17 cellular contexts compared by ENCODE assay signal in genomic region chr12:678747-679712, GRCh38. TPM values are rescaled to one million over a fixed set of nuclear protein-coding genes. Genes with fewer than 3 reads are reported as not detected.
A peak's percentile ranks its signal among the peaks of the same experiment; 100 is the strongest.
DNase-seq lines count a peak whose midpoint lies in the region; ATAC-seq and TF ChIP-seq lines count a peak whose summit lies in the region.
"Had no signal": no experiment of that assay in that cellular context is flagged by ENCODE, and none has a peak within 500 bp of the region (broad histone marks: within the 10 kb centered on the region; RNA-seq: fewer than 3 reads in every experiment).

No MANE protein-coding gene starts in this region.

- no peak overlapping the region for H3K14ac ChIP-seq in neuronal stem cell (ENCODE audit: low read length)

- H3K27me3 ChIP-seq in neuronal stem cell (ENCODE audit: control insufficient read depth in 3 of 3, insufficient read depth in 3 of 3, low read depth in 1 of 3, low read length in 3 of 3) (peaks cover 0 to under 1% (median 0%) of the 10 kb centered on the region in 3 experiments), stomach (no peaks in the 10 kb centered on the region), aorta (ENCODE audit: control insufficient read depth in 1 of 2, insufficient read depth in 2 of 2, low read length in 1 of 2) (no peaks in the 10 kb centered on the region)
- H3K27me3 ChIP-seq: colonic mucosa, gastrocnemius medialis, right atrium auricular region, vagina had no signal

- no peak overlapping the region for H4K91ac ChIP-seq in neuronal stem cell (ENCODE audit: low read depth, low read length, poor library complexity)

- H3K9me3 ChIP-seq in neuronal stem cell (replicated peaks in 1 of 2; ENCODE audit: control insufficient read depth in 2 of 2, insufficient read depth in 1 of 2, low read depth in 1 of 2, low read length in 2 of 2), result peaks cover 0 to 2% of the 10 kb centered on the region in 2 donors
- H3K9me3 ChIP-seq in stomach, result no peaks in the 10 kb centered on the region
- H3K9me3 ChIP-seq in aorta (ENCODE audit: control insufficient read depth, low read length), result peaks cover 2% of the 10 kb centered on the region
- H3K9me3 ChIP-seq: colonic mucosa, gastrocnemius medialis, right atrium auricular region, vagina had no signal

- no peak for TF ChIP-seq EP300 in stomach (IDR thresholded peaks at IDR 0.05)

- peak overlapping the region; percentile 76 for H3K27ac Mint-ChIP-seq in activated CD8-positive, alpha-beta memory T cell treated with anti-CD3 and anti-CD28 coated beads, Interleukin-2, amount 10 ng/mL, durations not matched to agents 7 days and 5 days
- peak overlapping the region; percentile 59 for H3K27ac Mint-ChIP-seq in activated T-cell treated with anti-CD3 and anti-CD28 coated beads, Interleukin-2, amount 50 U/mL, for 72 hours
- H3K27ac Mint-ChIP-seq in type B pancreatic cell, result no peak overlapping the region
- H3K27ac Mint-ChIP-seq: mesothelial cell of epicardium had no signal

- no peak overlapping the region for H2AFZ ChIP-seq in neuronal stem cell (ENCODE audit: low read length)

- no peak overlapping the region for H2BK5ac ChIP-seq in neuronal stem cell (ENCODE audit: low read length)

- no peaks in the 10 kb centered on the region for H3K79me1 ChIP-seq in neuronal stem cell (ENCODE audit: low read depth, low read length)

- no peaks in the 10 kb centered on the region for H3K27me3 Mint-ChIP-seq in activated CD8-positive, alpha-beta memory T cell treated with anti-CD3 and anti-CD28 coated beads, Interleukin-2, amount 10 ng/mL, durations not matched to agents 7 days and 5 days
- H3K27me3 Mint-ChIP-seq in activated T-cell treated with anti-CD3 and anti-CD28 coated beads, Interleukin-2, amount 50 U/mL, for 72 hours (ENCODE audit: low read depth), result no peaks in the 10 kb centered on the region
- H3K27me3 Mint-ChIP-seq in type B pancreatic cell, result peaks cover 5% of the 10 kb centered on the region

- WGBS in neuronal stem cell (ENCODE audit: extremely low coverage in 2 of 2, insufficient read length in 2 of 2, insufficient replicate concordance in 1 of 2), 2 donors, result no CpG with 5 or more reads among the region's 17 CpGs
- 87 to 90% (median 88%) methylated on average over 17 of the region's 17 CpGs for WGBS in stomach, 5 donors
- 90% methylated on average over 17 of the region's 17 CpGs for WGBS in aorta, 2 donors

- no peak overlapping the region for H2BK120ac ChIP-seq in neuronal stem cell (ENCODE audit: low read depth, low read length)

- H3K4me1 ChIP-seq in neuronal stem cell (ENCODE audit: control insufficient read depth in 2 of 2, insufficient read depth in 1 of 2, low read depth in 1 of 2, low read length in 2 of 2), result peaks cover 0 to 6% of the 10 kb centered on the region in 2 donors
- peaks cover 0 to under 1% (median 0%) of the 10 kb centered on the region in 4 donors for H3K4me1 ChIP-seq in stomach
- H3K4me1 ChIP-seq in aorta (ENCODE audit: control insufficient read depth in 1 of 2, insufficient read depth in 2 of 2, low read length in 2 of 2), result no peaks in the 10 kb centered on the region
- H3K4me1 ChIP-seq: colonic mucosa, vagina had no signal

- CTCF ChIA-PET in activated CD8-positive, alpha-beta memory T cell treated with anti-CD3 and anti-CD28 coated beads, Interleukin-2, amount 10 ng/mL, durations not matched to agents 7 days and 5 days (lab: Charles Lee), result no interaction called here

- no peak for ATAC-seq in activated CD8-positive, alpha-beta memory T cell treated with anti-CD3 and anti-CD28 coated beads, Interleukin-2, amount 10 ng/mL, durations not matched to agents 7 days and 5 days
- no peak for ATAC-seq in activated T-cell treated with anti-CD3 and anti-CD28 coated beads, Interleukin-2, amount 50 U/mL, for 72 hours (replicated peaks in 1 of 2)
- no peak for ATAC-seq in aorta (ENCODE audit: low FRiP score)
- ATAC-seq: activated CD4-positive, CD25-positive, alpha-beta regulatory T cell treated with anti-CD3 and anti-CD28 coated beads, Interleukin-2, amount 50 U/mL, for 24 hours; gastrocnemius medialis had no signal

- H4K8ac ChIP-seq in neuronal stem cell (ENCODE audit: low read depth, low read length), result no peak overlapping the region

- H2AK5ac ChIP-seq in neuronal stem cell (ENCODE audit: low read depth, low read length), result no peak overlapping the region

- H3K36me3 Mint-ChIP-seq in activated CD8-positive, alpha-beta memory T cell treated with anti-CD3 and anti-CD28 coated beads, Interleukin-2, amount 10 ng/mL, durations not matched to agents 7 days and 5 days, result peaks cover 6% of the 10 kb centered on the region
- H3K36me3 Mint-ChIP-seq in activated T-cell treated with anti-CD3 and anti-CD28 coated beads, Interleukin-2, amount 50 U/mL, for 72 hours (ENCODE audit: insufficient read depth in 2 of 2), result peaks cover 0 to 3% of the 10 kb centered on the region in 2 donors
- H3K36me3 Mint-ChIP-seq in type B pancreatic cell, result no peaks in the 10 kb centered on the region
- H3K36me3 Mint-ChIP-seq: mesothelial cell of epicardium had no signal

- intact Hi-C loops in stomach (cut with DNase I; ENCODE audit: low total_unique reads), result no loop called here
- intact Hi-C loops in aorta (cut with DNase I), result no loop called here

- H3K4me3 ChIP-seq in GM08714 (ENCODE audit: low read length) (peak overlapping the region; percentile 12; the same call in 1 of the 2 replicates), neuronal stem cell (ENCODE audit: low read length in 2 of 2) (no peak overlapping the region), stomach (no peak overlapping the region), aorta (ENCODE audit: low read length in 2 of 2) (no peak overlapping the region)
- H3K4me3 ChIP-seq: colonic mucosa, gastrocnemius medialis, right atrium auricular region, vagina had no signal

- H3K27ac ChIP-seq in neuronal stem cell (replicated peaks; ENCODE audit: low read length) (peak overlapping the region; percentile 6), stomach (no peak overlapping the region), aorta (ENCODE audit: low read depth in 1 of 2, low read length in 2 of 2) (no peak overlapping the region)
- H3K27ac ChIP-seq: colonic mucosa, gastrocnemius medialis, right atrium auricular region, vagina had no signal

- peak overlapping the region; percentile 36 for H2BK12ac ChIP-seq in neuronal stem cell (ENCODE audit: low read length)

- peak overlapping the region; percentile 5 for H3K18ac ChIP-seq in neuronal stem cell (ENCODE audit: low read length)

- H3K9me3 Mint-ChIP-seq in activated CD8-positive, alpha-beta memory T cell treated with anti-CD3 and anti-CD28 coated beads, Interleukin-2, amount 10 ng/mL, durations not matched to agents 7 days and 5 days (ENCODE audit: low read depth), result no peaks in the 10 kb centered on the region
- peaks cover 0 to 2% of the 10 kb centered on the region in 2 donors for H3K9me3 Mint-ChIP-seq in activated T-cell treated with anti-CD3 and anti-CD28 coated beads, Interleukin-2, amount 50 U/mL, for 72 hours
- H3K9me3 Mint-ChIP-seq in type B pancreatic cell, result peaks cover 3% of the 10 kb centered on the region
- H3K9me3 Mint-ChIP-seq: mesothelial cell of epicardium had no signal

- peaks cover 59% of the 10 kb centered on the region for H3K4me1 Mint-ChIP-seq in activated CD8-positive, alpha-beta memory T cell treated with anti-CD3 and anti-CD28 coated beads, Interleukin-2, amount 10 ng/mL, durations not matched to agents 7 days and 5 days
- H3K4me1 Mint-ChIP-seq in activated T-cell treated with anti-CD3 and anti-CD28 coated beads, Interleukin-2, amount 50 U/mL, for 72 hours (ENCODE audit: low read depth), result peaks cover 63% of the 10 kb centered on the region
- H3K4me1 Mint-ChIP-seq in type B pancreatic cell (ENCODE audit: unreplicated experiment), result no peaks in the 10 kb centered on the region

- no peak for TF ChIP-seq POLR2A in stomach (IDR thresholded peaks at IDR 0.05)

- H2BK15ac ChIP-seq in neuronal stem cell (ENCODE audit: low read length), result no peak overlapping the region

- no peaks in the 10 kb centered on the region for H3K36me3 ChIP-seq in neuronal stem cell (replicated peaks in 1 of 2; ENCODE audit: control insufficient read depth in 2 of 2, insufficient read depth in 2 of 2, low read length in 2 of 2)
- no peaks in the 10 kb centered on the region for H3K36me3 ChIP-seq in stomach
- H3K36me3 ChIP-seq in aorta (ENCODE audit: control insufficient read depth in 1 of 2, insufficient read depth in 2 of 2, low read length in 1 of 2), result no peaks in the 10 kb centered on the region
- H3K36me3 ChIP-seq: colonic mucosa, gastrocnemius medialis, right atrium auricular region, vagina had no signal

- H3K4me3 Mint-ChIP-seq in activated CD8-positive, alpha-beta memory T cell treated with anti-CD3 and anti-CD28 coated beads, Interleukin-2, amount 10 ng/mL, durations not matched to agents 7 days and 5 days, result peak overlapping the region; percentile 37
- H3K4me3 Mint-ChIP-seq in activated T-cell treated with anti-CD3 and anti-CD28 coated beads, Interleukin-2, amount 50 U/mL, for 72 hours, result peak overlapping the region; percentile 4 to 72
- no peak overlapping the region for H3K4me3 Mint-ChIP-seq in type B pancreatic cell
- H3K4me3 Mint-ChIP-seq: mesothelial cell of epicardium had no signal

- no peak overlapping the region for H3K4ac ChIP-seq in neuronal stem cell (ENCODE audit: low read length)

- H3K4me2 ChIP-seq in neuronal stem cell (ENCODE audit: insufficient read depth, low read length, poor library complexity, severe bottlenecking), result no peak overlapping the region

- TF ChIP-seq CTCF in stomach (IDR thresholded peaks at IDR 0.05) (no peak), type B pancreatic cell (conservative IDR thresholded peaks at IDR 0.05) (no peak)

- H3K9ac ChIP-seq in neuronal stem cell (ENCODE audit: low read depth, low read length, poor library complexity), result no peak overlapping the region

- no peak overlapping the region for H3K23ac ChIP-seq in neuronal stem cell (ENCODE audit: low read depth, low read length, poor library complexity)

- no peak for DNase-seq in activated CD8-positive, alpha-beta memory T cell treated with anti-CD3 and anti-CD28 coated beads, Interleukin-2, amount 10 ng/mL, durations not matched to agents 7 days and 5 days
- DNase-seq in activated CD8-positive, alpha-beta memory T cell treated with anti-CD3 and anti-CD28 coated beads for 24 hours, result no peak
- no peak for DNase-seq in activated T-cell treated with anti-CD3 and anti-CD28 coated beads, Interleukin-2, amount 50 U/mL, for 72 hours
- DNase-seq in neuronal stem cell (ENCODE audit: low spot score) (no peak), stomach (no peak), type B pancreatic cell (ENCODE audit: extremely low spot score, unreplicated experiment) (no peak), aorta (no peak)
- DNase-seq: activated effector memory CD4-positive, alpha-beta T cell treated with Interleukin-2 at 50 U/mL for 16 hours; colonic mucosa; COR-L47; gastrocnemius medialis; Right ventricle myocardium superior had no signal

RNA-seq across cellular contexts. Expression of gene NINJ2, which starts 15.8 kb away (rescaled TPM):
- total RNA-seq in activated CD8-positive, alpha-beta memory T cell treated with anti-CD3 and anti-CD28 coated beads, Interleukin-2, amount 10 ng/mL, durations not matched to agents 7 days and 5 days, result 1 to 10 TPM; 6.8 to 7.4 TPM
- total RNA-seq in activated T-cell treated with anti-CD3 and anti-CD28 coated beads, Interleukin-2, amount 50 U/mL, for 72 hours, result 1 to 10 TPM; 3.0 to 8.1 TPM
- polyA plus RNA-seq in neuronal stem cell (2013, experiment 1 of 2), result 0.52 TPM
- polyA plus RNA-seq in neuronal stem cell (2013, experiment 2 of 2), result 0.42 TPM
- total RNA-seq in stomach (10 to 100 TPM in 1 of 5 donors, 1 to 10 TPM in 1, not detected in 3; 2.2 to 26.2 TPM), type B pancreatic cell (ENCODE audit: low replicate concordance) (1.2 TPM in 1 of 2 replicates, not detected in the other), aorta (10 to 100 TPM in 1 of 2 donors, 1 to 10 TPM in 1; 3.8 to 11.2 TPM)
- polyA plus RNA-seq in stomach (1 to 10 TPM; 2.0 to 5.2 (median 5.0) TPM), aorta (1 to 10 TPM in 1 of 2 donors, under 1 TPM in 1; 0.95 to 6.1 TPM)
